Comparison of ENCODE assay signal across 16 cellular contexts in the genomic region with DNA sequence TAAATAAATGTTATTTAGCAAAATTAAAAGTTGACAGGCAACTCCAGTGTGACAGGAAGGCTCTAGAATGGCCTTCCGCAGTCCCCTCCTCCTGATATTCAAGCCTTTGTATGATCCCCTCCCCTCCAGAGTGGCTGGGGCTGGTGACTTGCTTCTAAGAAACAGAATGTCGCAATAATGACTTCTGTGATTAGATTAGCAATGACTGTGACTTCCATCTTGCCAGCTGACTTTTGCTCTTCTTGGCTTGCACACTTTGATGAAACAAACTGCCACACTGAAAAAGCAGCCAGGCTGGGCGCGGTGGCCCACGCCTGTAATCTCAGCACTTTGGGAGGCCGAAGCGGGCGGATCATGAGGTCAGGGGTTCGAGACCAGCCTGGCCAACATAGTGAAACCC.
A peak's percentile ranks its signal among the peaks of the same experiment; 100 is the strongest.
DNase-seq lines count a peak whose midpoint lies in the region; ATAC-seq and TF ChIP-seq lines count a peak whose summit lies in the region.
"Had no signal": no experiment of that assay in that cellular context is flagged by ENCODE, and none has a peak within 500 bp of the region (broad histone marks: within the 10 kb centered on the region; RNA-seq: fewer than 3 reads in every experiment).

No MANE protein-coding gene starts in this region.

- no peaks in the 10 kb centered on the region for H3K36me3 ChIP-seq in adipocyte (ENCODE audit: control insufficient read depth, insufficient read depth, low read length, severe bottlenecking)
- H3K36me3 ChIP-seq: esophagus squamous epithelium, tibial nerve had no signal

- H3K27me3 ChIP-seq in adipocyte (replicated peaks; ENCODE audit: control insufficient read depth, insufficient read depth, low read length), result no peaks in the 10 kb centered on the region

- TF ChIP-seq CTCF in natural killer cell (IDR thresholded peaks at IDR 0.05) (no peak), CD14-positive monocyte (IDR thresholded peaks at IDR 0.05) (no peak)

- intact Hi-C loops in natural killer cell (cut with micrococcal nuclease) (no loop called here), CD14-positive monocyte (cut with micrococcal nuclease) (loop anchor here (2.0 to 10.0 kb wide), 2 partner anchors 164 to 184 kb away; no protein-coding TSS in a partner anchor)

- H3K9me3 ChIP-seq in adipocyte (ENCODE audit: control insufficient read depth, low read length), result no peaks in the 10 kb centered on the region
- H3K9me3 ChIP-seq: tibial nerve had no signal

- H3K4me3 Mint-ChIP-seq in natural killer cell treated with Interleukin-12 subunit alpha and Interleukin-12 subunit beta and Interleukin-15 and Interleukin-18, amount 100 ng/mL, for 72 hours, result peak overlapping the region; percentile 27
- H3K4me3 Mint-ChIP-seq in natural killer cell (no peak overlapping the region), CD14-positive monocyte (peak overlapping the region in 1 of 2 donors; percentile 60)
- H3K4me3 Mint-ChIP-seq: activated naive CD4-positive, alpha-beta T cell treated with anti-CD3 and anti-CD28 coated beads for 36 hours had no signal

- peaks cover 38% of the 10 kb centered on the region for H3K4me1 ChIP-seq in adipocyte (ENCODE audit: control insufficient read depth, insufficient read depth, low read length)

- no peaks in the 10 kb centered on the region for H3K36me3 Mint-ChIP-seq in natural killer cell treated with Interleukin-12 subunit alpha and Interleukin-12 subunit beta and Interleukin-15 and Interleukin-18, amount 100 ng/mL, for 72 hours
- H3K36me3 Mint-ChIP-seq in natural killer cell (no peaks in the 10 kb centered on the region), CD14-positive monocyte (peaks cover 0 to 3% of the 10 kb centered on the region in 2 donors)
- H3K36me3 Mint-ChIP-seq: IgD-negative memory B cell had no signal

- ATAC-seq in natural killer cell treated with Interleukin-12 subunit alpha and Interleukin-12 subunit beta and Interleukin-15 and Interleukin-18, amount 100 ng/mL, for 72 hours, result no peak
- no peak for ATAC-seq in natural killer cell
- ATAC-seq in left lobe of liver, result peak; percentile 11
- ATAC-seq in HG03280 (IDR thresholded peaks at IDR 0.05; ENCODE audit: unreplicated experiment), result no peak

- H3K27ac Mint-ChIP-seq in natural killer cell treated with Interleukin-12 subunit alpha and Interleukin-12 subunit beta and Interleukin-15 and Interleukin-18, amount 100 ng/mL, for 72 hours, result no peak overlapping the region
- H3K27ac Mint-ChIP-seq in natural killer cell (no peak overlapping the region), CD14-positive monocyte (peak overlapping the region in 1 of 7 donors; percentile 63)
- H3K27ac Mint-ChIP-seq: activated naive CD4-positive, alpha-beta T cell treated with anti-CD3 and anti-CD28 coated beads for 36 hours; IgD-negative memory B cell had no signal

- no peaks in the 10 kb centered on the region for H3K9me3 Mint-ChIP-seq in natural killer cell treated with Interleukin-12 subunit alpha and Interleukin-12 subunit beta and Interleukin-15 and Interleukin-18, amount 100 ng/mL, for 72 hours
- peaks cover 0 to under 1% of the 10 kb centered on the region in 2 donors for H3K9me3 Mint-ChIP-seq in natural killer cell
- H3K9me3 Mint-ChIP-seq in CD14-positive monocyte, result peaks cover 0 to 8% (median 4%) of the 10 kb centered on the region in 7 donors

- peaks cover 0 to 21% of the 10 kb centered on the region in 2 donors for H3K4me1 Mint-ChIP-seq in natural killer cell treated with Interleukin-12 subunit alpha and Interleukin-12 subunit beta and Interleukin-15 and Interleukin-18, amount 100 ng/mL, for 72 hours (ENCODE audit: low read depth in 2 of 2)
- H3K4me1 Mint-ChIP-seq in natural killer cell (peaks cover 16 to 20% of the 10 kb centered on the region in 2 donors), CD14-positive monocyte (peaks cover 23% of the 10 kb centered on the region)

- H3K4me3 ChIP-seq in adipocyte (ENCODE audit: low read length), result no peak overlapping the region
- H3K4me3 ChIP-seq: esophagus squamous epithelium, tibial nerve had no signal

- DNase-seq in natural killer cell treated with Interleukin-12 subunit alpha and Interleukin-12 subunit beta and Interleukin-15 and Interleukin-18, amount 100 ng/mL, for 72 hours (ENCODE audit: low spot score), result no peak
- no peak for DNase-seq in natural killer cell
- peak; percentile 61 for DNase-seq in adipocyte (ENCODE audit: low read depth)
- peak; percentile 73 for DNase-seq in left lobe of liver (ENCODE audit: low spot score)
- no peak for DNase-seq in T-helper 2 cell
- DNase-seq in CD14-positive monocyte (ENCODE audit: low spot score), result no peak
- no peak for DNase-seq in activated T-cell treated with anti-CD3 and anti-CD28 coated beads, Interleukin-2, amount 50 U/mL, for 48 hours
- DNase-seq: activated naive CD4-positive, alpha-beta T cell treated with anti-CD3 and anti-CD28 coated beads for 36 hours; DMS53; esophagus squamous epithelium; midbrain; NCI-H1436 treated with DMSO at 0.1 percent for 48 hours; NCI-H524 had no signal

- peak overlapping the region; percentile 78 for H3K9ac ChIP-seq in adipocyte (ENCODE audit: low read length)

- H3K27me3 Mint-ChIP-seq in natural killer cell treated with Interleukin-12 subunit alpha and Interleukin-12 subunit beta and Interleukin-15 and Interleukin-18, amount 100 ng/mL, for 72 hours, result peaks cover 9 to 11% of the 10 kb centered on the region in 2 donors
- H3K27me3 Mint-ChIP-seq in natural killer cell (ENCODE audit: low read depth in 2 of 2) (peaks cover 7 to 11% of the 10 kb centered on the region in 2 donors), CD14-positive monocyte (ENCODE audit: low read depth in 3 of 3) (peaks cover 17 to 28% (median 23%) of the 10 kb centered on the region in 3 donors)

Comparison
In these comparisons a context has a peak if more than half of its experiments do, and no peak if none do; other contexts are left out.
1. DNase-seq: peak in adipocyte (single experiment) and left lobe of liver (single experiment); none in natural killer cell treated with Interleukin-12 subunit alpha and Interleukin-12 subunit beta and Interleukin-15 and Interleukin-18, amount 100 ng/mL, for 72 hours (single experiment), natural killer cell (single experiment), T-helper 2 cell (0 of 5), CD14-positive monocyte (single experiment) and activated T-cell treated with anti-CD3 and anti-CD28 coated beads, Interleukin-2, amount 50 U/mL, for 48 hours (0 of 2).